ENCODE assay signal across 38 cellular contexts in the genomic region with DNA sequence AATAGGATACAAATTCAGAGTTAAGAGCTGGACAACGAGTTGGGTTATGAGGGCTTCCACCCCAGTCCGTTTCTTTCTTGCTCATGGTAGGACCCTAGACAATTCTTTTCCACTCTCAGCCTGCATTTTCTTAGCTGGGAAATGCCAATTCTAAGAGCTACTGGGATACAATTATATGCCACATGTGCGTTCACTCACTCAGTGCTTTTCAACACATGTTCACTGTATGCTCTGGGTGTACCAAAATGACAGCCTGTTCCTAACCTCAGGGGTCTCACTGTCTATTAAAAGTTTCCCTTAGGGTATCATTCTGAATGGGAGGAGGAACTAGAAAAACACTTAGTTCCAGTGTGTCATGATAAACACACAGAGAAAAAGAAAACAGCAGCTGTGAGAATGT. TPM values are rescaled to one million over a fixed set of nuclear protein-coding genes. Genes with fewer than 3 reads are reported as not detected.
"Had no signal": no experiment of that assay in that cellular context is flagged by ENCODE, and none has a peak within 500 bp of the region (broad histone marks: within the 10 kb centered on the region; RNA-seq: fewer than 3 reads in every experiment).

No MANE protein-coding gene starts in this region.

- H3K27me3 ChIP-seq: MG63 had no signal

- H3K9me3 ChIP-seq: MG63 had no signal

- DNase-seq: Karpas-422, Kasumi-1, MG63, MM.1S, MV-4-11, NCI-H1048, NCI-H1092, NCI-H1092 treated with DMSO at 0.1 percent for 48 hours, NCI-H1105, NCI-H1105 treated with DMSO at 0.1 percent for 48 hours, NCI-H1417, NCI-H1417 treated with DMSO at 0.1 percent for 48 hours, NCI-H1436, NCI-H1436 treated with DMSO at 0.1 percent for 48 hours, NCI-H146, NCI-H1694, NCI-H1694 treated with DMSO at 0.1 percent for 48 hours, NCI-H187, NCI-H187 treated with DMSO at 0.1 percent for 48 hours, NCI-H1930, NCI-H2029, NCI-H2029 treated with DMSO at 0.1 percent for 48 hours, NCI-H2081, NCI-H2081 treated with DMSO at 0.1 percent for 48 hours, NCI-H2107, NCI-H2171, NCI-H2171 treated with DMSO at 0.1 percent for 48 hours, NCI-H2227 treated with DMSO at 0.1 percent for 48 hours, NCI-H226, NCI-H345, NCI-H446, NCI-H446 treated with DMSO at 0.1 percent for 48 hours, NCI-H510A had no signal

- H3K36me3 ChIP-seq: MG63 had no signal

- H3K9ac ChIP-seq: KMS-11 had no signal

- H3K4me2 ChIP-seq: KMS-11 had no signal

- H3K4me3 ChIP-seq: MG63 had no signal

- H3K27ac ChIP-seq: KMS-11 had no signal

RNA-seq across cellular contexts. Expression of a gene that starts 0.5 kb away (rescaled TPM):
- total RNA-seq: LHCN-M2, M059J, MCF 10A, NCI-H460 had no signal

RNA-seq across cellular contexts. Expression of a gene that starts 51.4 kb away (rescaled TPM):
- total RNA-seq: LHCN-M2, M059J, MCF 10A, NCI-H460 had no signal
